9 cellular contexts compared by ENCODE assay signal in genomic region chrX:154487518-154488290, GRCh38. TPM values are rescaled to one million over a fixed set of nuclear protein-coding genes. Genes with fewer than 3 reads are reported as not detected.
DNase-seq lines count a peak whose midpoint lies in the region; ATAC-seq and TF ChIP-seq lines count a peak whose summit lies in the region.
"Had no signal": no experiment of that assay in that cellular context is flagged by ENCODE, and none has a peak within 500 bp of the region (broad histone marks: within the 10 kb centered on the region; RNA-seq: fewer than 3 reads in every experiment).

No MANE protein-coding gene starts in this region.

- peaks cover 48% of the 10 kb centered on the region for H3K4me1 Mint-ChIP-seq in activated CD4-positive, alpha-beta T cell treated with anti-CD3 and anti-CD28 coated beads, Interleukin-2, amount 10 ng/mL, durations not matched to agents 7 days and 5 days

- no peaks in the 10 kb centered on the region for H3K9me2 ChIP-seq in OCI-LY7 (ENCODE audit: insufficient read depth, low read length)

- H3K4me3 ChIP-seq in OCI-LY7 (ENCODE audit: low read depth, low read length, poor library complexity, severe bottlenecking) (peak overlapping the region; percentile 98), esophagus squamous epithelium (peak overlapping the region in 1 of 4 donors; percentile 85), sigmoid colon (no peak overlapping the region)

- H3K27me3 ChIP-seq in esophagus squamous epithelium = no peaks in the 10 kb centered on the region
- no peaks in the 10 kb centered on the region for H3K27me3 ChIP-seq in sigmoid colon

- H3K4me3 Mint-ChIP-seq in activated CD4-positive, alpha-beta T cell treated with anti-CD3 and anti-CD28 coated beads, Interleukin-2, amount 10 ng/mL, durations not matched to agents 7 days and 5 days = peak overlapping the region; percentile 78

- POLR2A ChIA-PET in activated CD4-positive, alpha-beta T cell treated with anti-CD3 and anti-CD28 coated beads, Interleukin-2, amount 10 ng/mL, durations not matched to agents 7 days and 5 days (lab: Charles Lee) = no interaction called here
- POLR2A ChIA-PET in OCI-LY7 (lab: Charles Lee) = interaction anchor here (0.5 to 1.0 kb wide), 3 partner anchors 11 to 61 kb away, joined by 3 to 4 read pairs (median 3); no protein-coding TSS in a partner anchor

- H3K36me3 ChIP-seq in OCI-LY7 (ENCODE audit: insufficient read depth, low read length) (peaks cover 27% of the 10 kb centered on the region), esophagus squamous epithelium (peaks cover 0 to 27% (median 0%) of the 10 kb centered on the region in 3 donors), sigmoid colon (peaks cover 0 to 12% (median 0%) of the 10 kb centered on the region in 4 donors)

- CTCF ChIA-PET in activated CD4-positive, alpha-beta T cell treated with anti-CD3 and anti-CD28 coated beads, Interleukin-2, amount 10 ng/mL, durations not matched to agents 7 days and 5 days (lab: Charles Lee) = interaction anchor here (0.6 to 1.4 kb wide), 3 partner anchors 39 to 351 kb away, joined by 3 to 5 read pairs (median 5); no protein-coding TSS in a partner anchor
- CTCF ChIA-PET in OCI-LY7 (lab: Charles Lee; ENCODE audit: unreplicated experiment) = interaction anchor here (0.6 kb wide), 3 partner anchors 26 to 551 kb away, joined by 3 to 5 read pairs (median 3); partner anchors contain the start of gene TMEM187

- no peak overlapping the region for H2AFZ ChIP-seq in OCI-LY7 (ENCODE audit: low read length)

- no peaks in the 10 kb centered on the region for H4K20me1 ChIP-seq in OCI-LY7 (ENCODE audit: insufficient read depth, low read length)

- peaks cover 16% of the 10 kb centered on the region for H3K79me2 ChIP-seq in OCI-LY7 (ENCODE audit: insufficient read depth, low read depth, low read length)

- no peak for ATAC-seq in HG02852 (IDR thresholded peaks at IDR 0.05; ENCODE audit: unreplicated experiment)

- 91 to 95% methylated on average over 7 to 28 of the region's 28 CpGs for WGBS in esophagus squamous epithelium, 2 donors
- WGBS in sigmoid colon, 2 donors = 94 to 95% methylated on average over 28 of the region's 28 CpGs

- TF ChIP-seq POLR2A in esophagus squamous epithelium (IDR thresholded peaks at IDR 0.05) = no peak
- TF ChIP-seq POLR2A in sigmoid colon (IDR thresholded peaks at IDR 0.05) = no peak

- H3K27me3 Mint-ChIP-seq in activated CD4-positive, alpha-beta T cell treated with anti-CD3 and anti-CD28 coated beads, Interleukin-2, amount 10 ng/mL, durations not matched to agents 7 days and 5 days = no peaks in the 10 kb centered on the region

- no peaks in the 10 kb centered on the region for H3K9me3 Mint-ChIP-seq in activated CD4-positive, alpha-beta T cell treated with anti-CD3 and anti-CD28 coated beads, Interleukin-2, amount 10 ng/mL, durations not matched to agents 7 days and 5 days

- DNase-seq in activated CD4-positive, alpha-beta T cell treated with anti-CD3 and anti-CD28 coated beads, Interleukin-2, amount 10 ng/mL, durations not matched to agents 7 days and 5 days = no peak
- DNase-seq in activated CD4-positive, alpha-beta T cell treated with anti-CD3 and anti-CD28 coated beads, Interleukin-2, amount 50 U/mL, for 1 hour = no peak
- DNase-seq in OCI-LY7 (ENCODE audit: low spot score) (no peak), esophagus squamous epithelium (lab: John Stamatoyannopoulos, UW) (no peak), sigmoid colon (peak; percentile 62)
- DNase-seq in effector CD8-positive, alpha-beta T cell (lab: John Stamatoyannopoulos, UW) = no peak
- no peak for DNase-seq in stimulated activated naive CD4-positive, alpha-beta T cell (lab: John Stamatoyannopoulos, UW)
- DNase-seq: DMS79 treated with DMSO at 0.1 percent for 48 hours had no signal

- H3K27ac ChIP-seq in OCI-LY7 (ENCODE audit: low read depth, low read length, poor library complexity, severe bottlenecking) = no peak overlapping the region
- peak overlapping the region in 3 of 4 donors; percentile 89 to 92 (median 92) for H3K27ac ChIP-seq in esophagus squamous epithelium
- peak overlapping the region; percentile 85 to 90 (median 86) for H3K27ac ChIP-seq in sigmoid colon

- H3K36me3 Mint-ChIP-seq in activated CD4-positive, alpha-beta T cell treated with anti-CD3 and anti-CD28 coated beads, Interleukin-2, amount 10 ng/mL, durations not matched to agents 7 days and 5 days (ENCODE audit: low read depth) = peaks cover 9% of the 10 kb centered on the region

- H3K27ac Mint-ChIP-seq in activated CD4-positive, alpha-beta T cell treated with anti-CD3 and anti-CD28 coated beads, Interleukin-2, amount 10 ng/mL, durations not matched to agents 7 days and 5 days = peak overlapping the region; percentile 69

- H3K4me1 ChIP-seq in OCI-LY7 (ENCODE audit: insufficient read depth, low read length, poor library complexity, severe bottlenecking) (peaks cover 43% of the 10 kb centered on the region), esophagus squamous epithelium (peaks cover 11 to 60% (median 14%) of the 10 kb centered on the region in 3 donors), sigmoid colon (peaks cover 0 to 33% (median 22%) of the 10 kb centered on the region in 4 donors)

- H3K9me3 ChIP-seq in OCI-LY7 (ENCODE audit: low read length) (no peaks in the 10 kb centered on the region), esophagus squamous epithelium (no peaks in the 10 kb centered on the region), sigmoid colon (no peaks in the 10 kb centered on the region)

- no peak for TF ChIP-seq CTCF in OCI-LY7 (conservative IDR thresholded peaks at IDR 0.05; ENCODE audit: low read length)
- TF ChIP-seq CTCF in esophagus squamous epithelium (IDR thresholded peaks at IDR 0.05) = no peak
- no peak for TF ChIP-seq CTCF in sigmoid colon (IDR thresholded peaks at IDR 0.05)

- no TSS peak for BruUV-seq in OCI-LY7 (replicated peaks; lab: Mats Ljungman, UMichigan)

- intact Hi-C loops in OCI-LY7 (cut with micrococcal nuclease; ENCODE audit: unreplicated experiment) = loop anchor here (5.0 kb wide), 1 partner anchor 40 kb away; no protein-coding TSS in a partner anchor
- intact Hi-C loops in esophagus squamous epithelium (cut with DNase I) = no loop called here
- intact Hi-C loops in sigmoid colon (cut with DNase I) = loop anchor here (5.0 kb wide), 3 partner anchors 45 to 90 kb away; partner anchors contain the start of genes GDI1 and RPL10

- no peak for TF ChIP-seq EP300 in sigmoid colon (IDR thresholded peaks at IDR 0.05)

- H3K4me2 ChIP-seq in OCI-LY7 (ENCODE audit: low read length) = peak overlapping the region; percentile 83

RNA-seq across cellular contexts. Expression of gene UBL4A, which starts 1.3 kb away (rescaled TPM):
- total RNA-seq in activated CD4-positive, alpha-beta T cell treated with anti-CD3 and anti-CD28 coated beads, Interleukin-2, amount 10 ng/mL, durations not matched to agents 7 days and 5 days = 10 to 100 TPM; 46.4 to 47.3 TPM
- 76.0 and 89.9 TPM in 2 replicates for total RNA-seq in OCI-LY7 (2014; rRNA removed; shearing (Covaris generic))
- total RNA-seq in OCI-LY7 (2022) (49.4 and 49.7 TPM in 2 replicates), esophagus squamous epithelium (10 to 100 TPM; 32.9 to 41.1 (median 38.2) TPM), sigmoid colon (10 to 100 TPM; 31.6 to 51.0 (median 44.1) TPM)
- polyA plus RNA-seq in sigmoid colon = 10 to 100 TPM; 36.5 to 44.4 (median 36.5) TPM

RNA-seq across cellular contexts. Expression of gene SLC10A3, which starts 2.7 kb away (rescaled TPM):
- 10 to 100 TPM; 21.7 to 26.0 TPM for total RNA-seq in activated CD4-positive, alpha-beta T cell treated with anti-CD3 and anti-CD28 coated beads, Interleukin-2, amount 10 ng/mL, durations not matched to agents 7 days and 5 days
- 12.4 and 14.1 TPM in 2 replicates for total RNA-seq in OCI-LY7 (2014; rRNA removed; shearing (Covaris generic))
- 12.7 and 15.6 TPM in 2 replicates for total RNA-seq in OCI-LY7 (2022)
- total RNA-seq in esophagus squamous epithelium = 10 to 100 TPM; 26.1 to 38.5 (median 29.5) TPM
- 10 to 100 TPM; 17.5 to 28.8 (median 20.7) TPM for total RNA-seq in sigmoid colon
- polyA plus RNA-seq in sigmoid colon = 10 to 100 TPM; 12.9 to 22.6 (median 18.0) TPM

RNA-seq across cellular contexts. Expression of gene LAGE3, which starts 8.6 kb away (rescaled TPM):
- total RNA-seq in activated CD4-positive, alpha-beta T cell treated with anti-CD3 and anti-CD28 coated beads, Interleukin-2, amount 10 ng/mL, durations not matched to agents 7 days and 5 days = 10 to 100 TPM; 43.2 to 47.9 TPM
- 53.2 and 70.1 TPM in 2 replicates for total RNA-seq in OCI-LY7 (2014; rRNA removed; shearing (Covaris generic))
- 31.3 and 40.6 TPM in 2 replicates for total RNA-seq in OCI-LY7 (2022)
- 10 to 100 TPM; 18.2 to 44.3 (median 21.9) TPM for total RNA-seq in esophagus squamous epithelium
- 10 to 100 TPM; 15.5 to 32.7 (median 22.4) TPM for total RNA-seq in sigmoid colon
- 10 to 100 TPM; 12.7 to 25.4 (median 21.6) TPM for polyA plus RNA-seq in sigmoid colon

RNA-seq across cellular contexts. Expression of gene FAM3A, which starts 28.3 kb away (rescaled TPM):
- 10 to 100 TPM; 34.4 to 38.6 TPM for total RNA-seq in activated CD4-positive, alpha-beta T cell treated with anti-CD3 and anti-CD28 coated beads, Interleukin-2, amount 10 ng/mL, durations not matched to agents 7 days and 5 days
- total RNA-seq in OCI-LY7 (2014; rRNA removed; shearing (Covaris generic)) = 15.3 and 16.4 TPM in 2 replicates
- 21.9 and 24.6 TPM in 2 replicates for total RNA-seq in OCI-LY7 (2022)
- 10 to 100 TPM; 30.5 to 50.8 (median 40.9) TPM for total RNA-seq in esophagus squamous epithelium
- 10 to 100 TPM; 30.7 to 49.0 (median 40.6) TPM for total RNA-seq in sigmoid colon
- polyA plus RNA-seq in sigmoid colon = 10 to 100 TPM; 49.7 to 64.9 (median 57.1) TPM

RNA-seq across cellular contexts. Expression of gene PLXNA3, which starts 29.6 kb away (rescaled TPM):
- total RNA-seq in activated CD4-positive, alpha-beta T cell treated with anti-CD3 and anti-CD28 coated beads, Interleukin-2, amount 10 ng/mL, durations not matched to agents 7 days and 5 days = 10 to 100 TPM; 26.2 to 28.3 TPM
- 0.28 and 5.6 TPM in 2 replicates for total RNA-seq in OCI-LY7 (2014; rRNA removed; shearing (Covaris generic))
- total RNA-seq in OCI-LY7 (2022) (5.2 and 8.0 TPM in 2 replicates), esophagus squamous epithelium (1 to 10 TPM; 4.4 to 5.9 (median 5.4) TPM), sigmoid colon (10 to 100 TPM in 1 of 4 donors, 1 to 10 TPM in 3; 3.1 to 12.7 (median 5.9) TPM)
- polyA plus RNA-seq in sigmoid colon = 10 to 100 TPM in 1 of 3 donors, 1 to 10 TPM in 2; 4.2 to 22.9 (median 8.6) TPM
